In genomic region chr6:98945311-98946005, GRCh38 we compare ENCODE assay signal across 10 cellular contexts. TPM values are rescaled to one million over a fixed set of nuclear protein-coding genes. Genes with fewer than 3 reads are reported as not detected.
DNase-seq lines count a peak whose midpoint lies in the region; ATAC-seq lines count a peak whose summit lies in the region.
"Had no signal": no experiment of that assay in that cellular context is flagged by ENCODE, and none has a peak within 500 bp of the region (broad histone marks: within the 10 kb centered on the region; RNA-seq: fewer than 3 reads in every experiment).

No MANE protein-coding gene starts in this region.

- peaks cover 26% of the 10 kb centered on the region for H3K36me3 Mint-ChIP-seq in activated CD4-positive, alpha-beta T cell treated with anti-CD3 and anti-CD28 coated beads, Interleukin-2, amount 10 ng/mL, durations not matched to agents 7 days and 5 days (ENCODE audit: low read depth)
- H3K36me3 Mint-ChIP-seq in activated naive CD8-positive, alpha-beta T cell treated with anti-CD3 and anti-CD28 coated beads, Interleukin-2, amount 50 U/mL, for 24 hours (ENCODE audit: low read depth): peaks cover 27% of the 10 kb centered on the region

- no peaks in the 10 kb centered on the region for H3K9me2 ChIP-seq in Karpas-422 (replicated peaks; ENCODE audit: insufficient read depth, low read length)

- peaks cover 21% of the 10 kb centered on the region for H3K4me1 ChIP-seq in Karpas-422 (ENCODE audit: low read length)

- H3K9me3 ChIP-seq in Karpas-422 (ENCODE audit: low read length): peaks cover 21% of the 10 kb centered on the region
- H3K9me3 ChIP-seq: BE2C had no signal

- no peak for DNase-seq in activated CD4-positive, alpha-beta T cell treated with anti-CD3 and anti-CD28 coated beads, Interleukin-2, amount 10 ng/mL, durations not matched to agents 7 days and 5 days
- DNase-seq in activated CD4-positive, alpha-beta T cell treated with anti-CD3 and anti-CD28 coated beads, Interleukin-2, amount 50 U/mL, for 48 hours: no peak
- DNase-seq in Karpas-422: peak; percentile 71
- no peak for DNase-seq in activated naive CD8-positive, alpha-beta T cell treated with anti-CD3 and anti-CD28 coated beads, Interleukin-2, amount 50 U/mL, for 24 hours
- peak; percentile 25 for DNase-seq in pons (ENCODE audit: low spot score)
- no peak for DNase-seq in NCI-H2227 treated with DMSO at 0.1 percent for 48 hours (lab: John Stamatoyannopoulos, UW)
- no peak for DNase-seq in OCI-M2 (lab: John Stamatoyannopoulos, UW; ENCODE audit: unreplicated experiment)
- DNase-seq: BE2C, nucleus accumbens had no signal

- H3K4me3 ChIP-seq in Karpas-422 (ENCODE audit: low read length): peak overlapping the region; percentile 77

- peaks cover 38% of the 10 kb centered on the region for H3K36me3 ChIP-seq in Karpas-422 (ENCODE audit: insufficient read depth, low read length)
- H3K36me3 ChIP-seq: BE2C had no signal

- H3K27me3 Mint-ChIP-seq in activated CD4-positive, alpha-beta T cell treated with anti-CD3 and anti-CD28 coated beads, Interleukin-2, amount 10 ng/mL, durations not matched to agents 7 days and 5 days: peaks cover 11% of the 10 kb centered on the region
- H3K27me3 Mint-ChIP-seq in activated naive CD8-positive, alpha-beta T cell treated with anti-CD3 and anti-CD28 coated beads, Interleukin-2, amount 50 U/mL, for 24 hours: peaks cover under 1% of the 10 kb centered on the region

- H3K27ac ChIP-seq in Karpas-422 (ENCODE audit: low read length): peak overlapping the region; percentile 68

- peak overlapping the region; percentile 83 for H3K4me2 ChIP-seq in Karpas-422 (ENCODE audit: low read depth, low read length, poor library complexity, severe bottlenecking)

- no peak overlapping the region for H2AFZ ChIP-seq in Karpas-422 (ENCODE audit: low read length)

- ATAC-seq in activated naive CD8-positive, alpha-beta T cell treated with anti-CD3 and anti-CD28 coated beads, Interleukin-2, amount 50 U/mL, for 24 hours: no peak
- no peak for ATAC-seq in HG02840 (IDR thresholded peaks at IDR 0.05; ENCODE audit: low FRiP score, unreplicated experiment)

- no peak overlapping the region for H3K27ac Mint-ChIP-seq in activated CD4-positive, alpha-beta T cell treated with anti-CD3 and anti-CD28 coated beads, Interleukin-2, amount 10 ng/mL, durations not matched to agents 7 days and 5 days
- H3K27ac Mint-ChIP-seq in activated naive CD8-positive, alpha-beta T cell treated with anti-CD3 and anti-CD28 coated beads, Interleukin-2, amount 50 U/mL, for 24 hours: peak overlapping the region; percentile 94

- POLR2A ChIA-PET in activated CD4-positive, alpha-beta T cell treated with anti-CD3 and anti-CD28 coated beads, Interleukin-2, amount 10 ng/mL, durations not matched to agents 7 days and 5 days (lab: Charles Lee): no interaction called here

- no peaks in the 10 kb centered on the region for H3K27me3 ChIP-seq in Karpas-422 (ENCODE audit: low read length)
- H3K27me3 ChIP-seq: BE2C had no signal

- peak overlapping the region; percentile 90 for H3K4me3 Mint-ChIP-seq in activated CD4-positive, alpha-beta T cell treated with anti-CD3 and anti-CD28 coated beads, Interleukin-2, amount 10 ng/mL, durations not matched to agents 7 days and 5 days
- H3K4me3 Mint-ChIP-seq in activated naive CD8-positive, alpha-beta T cell treated with anti-CD3 and anti-CD28 coated beads, Interleukin-2, amount 50 U/mL, for 24 hours: peak overlapping the region; percentile 93

- H3K79me2 ChIP-seq in Karpas-422 (ENCODE audit: low read length): peaks cover 70% of the 10 kb centered on the region

- H3K4me1 Mint-ChIP-seq in activated CD4-positive, alpha-beta T cell treated with anti-CD3 and anti-CD28 coated beads, Interleukin-2, amount 10 ng/mL, durations not matched to agents 7 days and 5 days: peaks cover 26% of the 10 kb centered on the region
- peaks cover 45% of the 10 kb centered on the region for H3K4me1 Mint-ChIP-seq in activated naive CD8-positive, alpha-beta T cell treated with anti-CD3 and anti-CD28 coated beads, Interleukin-2, amount 50 U/mL, for 24 hours

- H4K20me1 ChIP-seq in Karpas-422 (ENCODE audit: insufficient read depth, low read depth, low read length): no peaks in the 10 kb centered on the region

- CTCF ChIA-PET in activated CD4-positive, alpha-beta T cell treated with anti-CD3 and anti-CD28 coated beads, Interleukin-2, amount 10 ng/mL, durations not matched to agents 7 days and 5 days (lab: Charles Lee): no interaction called here

- H3K9me3 Mint-ChIP-seq in activated CD4-positive, alpha-beta T cell treated with anti-CD3 and anti-CD28 coated beads, Interleukin-2, amount 10 ng/mL, durations not matched to agents 7 days and 5 days: peaks cover 26% of the 10 kb centered on the region
- H3K9me3 Mint-ChIP-seq in activated naive CD8-positive, alpha-beta T cell treated with anti-CD3 and anti-CD28 coated beads, Interleukin-2, amount 50 U/mL, for 24 hours: peaks cover 15% of the 10 kb centered on the region

- peak overlapping the region; percentile 94 for H3K9ac ChIP-seq in Karpas-422 (ENCODE audit: low read length)

RNA-seq across cellular contexts. Expression of gene FBXL4, which starts 2.3 kb away (rescaled TPM):
- 10 to 100 TPM; 11.2 to 12.6 TPM for total RNA-seq in activated CD4-positive, alpha-beta T cell treated with anti-CD3 and anti-CD28 coated beads, Interleukin-2, amount 10 ng/mL, durations not matched to agents 7 days and 5 days
- 12.3 and 32.2 TPM in 2 replicates for total RNA-seq in Karpas-422 (2014; rRNA removed; shearing (Covaris generic); ENCODE audit: low replicate concordance)

Comparison
In these comparisons a context has a peak if more than half of its experiments do, and no peak if none do; other contexts are left out.
1. DNase-seq: peak in Karpas-422 (single experiment) and pons (single experiment); none in activated CD4-positive, alpha-beta T cell treated with anti-CD3 and anti-CD28 coated beads, Interleukin-2, amount 10 ng/mL, durations not matched to agents 7 days and 5 days (single experiment), activated CD4-positive, alpha-beta T cell treated with anti-CD3 and anti-CD28 coated beads, Interleukin-2, amount 50 U/mL, for 48 hours (0 of 2), activated naive CD8-positive, alpha-beta T cell treated with anti-CD3 and anti-CD28 coated beads, Interleukin-2, amount 50 U/mL, for 24 hours (single experiment), NCI-H2227 treated with DMSO at 0.1 percent for 48 hours (single experiment) and OCI-M2 (single experiment).